10 cellular contexts compared by ENCODE assay signal in genomic region chr16:79605999-79606398, GRCh38. TPM values are rescaled to one million over a fixed set of nuclear protein-coding genes. Genes with fewer than 3 reads are reported as not detected.
A peak's percentile ranks its signal among the peaks of the same experiment; 100 is the strongest.
DNase-seq lines count a peak whose midpoint lies in the region; ATAC-seq and TF ChIP-seq lines count a peak whose summit lies in the region.
"Had no signal": no experiment of that assay in that cellular context is flagged by ENCODE, and none has a peak within 500 bp of the region (broad histone marks: within the 10 kb centered on the region; RNA-seq: fewer than 3 reads in every experiment).

No MANE protein-coding gene starts in this region.

- H4K20me1 ChIP-seq in GM23248 (ENCODE audit: insufficient read depth) = no peaks in the 10 kb centered on the region

- no peaks in the 10 kb centered on the region for H3K9me2 ChIP-seq in GM23248 (ENCODE audit: insufficient read depth)

- POLR2A ChIA-PET in WTC11 (lab: Charles Lee) = interaction anchor here (0.6 kb wide), 1 partner anchor 155 kb away, joined by 3 read pairs; no protein-coding TSS in a partner anchor

- H3K9me3 ChIP-seq in GM23248 (ENCODE audit: low read depth) = no peaks in the 10 kb centered on the region
- no peaks in the 10 kb centered on the region for H3K9me3 ChIP-seq in effector memory CD4-positive, alpha-beta T cell (ENCODE audit: control insufficient read depth, low read length)

- H3K4me2 ChIP-seq in GM23248 (ENCODE audit: unreplicated experiment) = no peak overlapping the region

- peaks cover 6% of the 10 kb centered on the region; the same call in 1 of the 2 replicates for H3K4me1 ChIP-seq in GM23248 (ENCODE audit: insufficient read depth)
- no peaks in the 10 kb centered on the region for H3K4me1 ChIP-seq in effector memory CD4-positive, alpha-beta T cell (ENCODE audit: control insufficient read depth, insufficient read depth, low read length, poor library complexity, severe bottlenecking)

- H3K36me3 ChIP-seq in GM23248 (ENCODE audit: low read depth) = no peaks in the 10 kb centered on the region
- H3K36me3 ChIP-seq in effector memory CD4-positive, alpha-beta T cell (ENCODE audit: control insufficient read depth, insufficient read depth, low read length) = no peaks in the 10 kb centered on the region

- no peak overlapping the region for H2AFZ ChIP-seq in GM23248

- no peak overlapping the region for H3K27ac ChIP-seq in GM23248
- no peak overlapping the region for H3K27ac ChIP-seq in effector memory CD4-positive, alpha-beta T cell (ENCODE audit: insufficient read depth, low read length, poor library complexity, severe bottlenecking)

- in situ Hi-C loops in GM23248 (cut with MboI) = no loop called here

- H3K36me3 Mint-ChIP-seq in WTC11 (no peaks in the 10 kb centered on the region), nephron (ENCODE audit: low read depth) (no peaks in the 10 kb centered on the region)

- CTCF ChIA-PET in WTC11 (lab: Charles Lee) = interaction anchor here (0.9 kb wide), 1 partner anchor 479 kb away, joined by 4 read pairs; no protein-coding TSS in a partner anchor

- no peak overlapping the region for H3K4me3 ChIP-seq in GM23248
- H3K4me3 ChIP-seq in effector memory CD4-positive, alpha-beta T cell (ENCODE audit: insufficient read depth, low read depth, low read length, poor library complexity, severe bottlenecking) = no peak overlapping the region

- no peak overlapping the region for H3K9ac ChIP-seq in GM23248

- WGBS in GM23248 (ENCODE audit: low coverage in 1 of 2, low lambda C conversion rate in 2 of 2, missing lambda C conversion rate in 2 of 2), 2 experiments = 16 to 17% methylated on average over 7 of the region's 7 CpGs

- no peaks in the 10 kb centered on the region for H3K9me3 Mint-ChIP-seq in WTC11
- H3K9me3 Mint-ChIP-seq in nephron = no peaks in the 10 kb centered on the region

- H3K4me3 Mint-ChIP-seq in WTC11 (no peak overlapping the region), nephron (peak overlapping the region; percentile 24 to 50 (median 30))

- H3K27ac Mint-ChIP-seq in WTC11 (no peak overlapping the region), nephron (peak overlapping the region; percentile 8 to 66 (median 26))

- no peaks in the 10 kb centered on the region for H3K79me2 ChIP-seq in GM23248 (ENCODE audit: insufficient read depth)

- H3K27me3 ChIP-seq in GM23248 (replicated peaks; ENCODE audit: insufficient read depth) = peaks cover 33% of the 10 kb centered on the region
- no peaks in the 10 kb centered on the region for H3K27me3 ChIP-seq in effector memory CD4-positive, alpha-beta T cell (replicated peaks; ENCODE audit: control insufficient read depth, insufficient read depth, low read length, poor library complexity, severe bottlenecking)

- H3F3A ChIP-seq in GM23248 (ENCODE audit: insufficient read depth) = no peaks in the 10 kb centered on the region

- H3K27me3 Mint-ChIP-seq in WTC11 (ENCODE audit: low read depth) (no peaks in the 10 kb centered on the region), nephron (ENCODE audit: low read depth) (peaks cover 11% of the 10 kb centered on the region)

- TF ChIP-seq CTCF in WTC11 (IDR thresholded peaks at IDR 0.05) = no peak
- no peak for TF ChIP-seq CTCF in nephron (IDR thresholded peaks at IDR 0.05; ENCODE audit: unreplicated experiment in 3 of 3)

- DNase-seq in GM03348 (ENCODE audit: low spot score) (peak; percentile 21), GM23248 (peak; percentile 56), WTC11 (ENCODE audit: low spot score) (no peak), Ammon's horn (ENCODE audit: low spot score) (no peak), NCI-H1930 (lab: John Stamatoyannopoulos, UW) (no peak)
- no peak for DNase-seq in effector memory CD4-positive, alpha-beta T cell
- DNase-seq: DMS79 treated with DMSO at 0.1 percent for 48 hours, NCI-H345 had no signal

- H3K4me1 Mint-ChIP-seq in WTC11 (peaks cover 19% of the 10 kb centered on the region), nephron (peaks cover 41% of the 10 kb centered on the region)

- ATAC-seq in WTC11 (peak; percentile 41), HG03135 (IDR thresholded peaks at IDR 0.05; ENCODE audit: unreplicated experiment) (no peak)

TF ChIP-seq in WTC11, 78 proteins besides CTCF, POLR2A, EP300 and RAD21 (continues in another document):
- no peak for TF ChIP-seq MXD4 (CRISPR knock-in tag; IDR thresholded peaks at IDR 0.05; ENCODE audit: borderline replicate concordance)
- TF ChIP-seq, protein P1, sequence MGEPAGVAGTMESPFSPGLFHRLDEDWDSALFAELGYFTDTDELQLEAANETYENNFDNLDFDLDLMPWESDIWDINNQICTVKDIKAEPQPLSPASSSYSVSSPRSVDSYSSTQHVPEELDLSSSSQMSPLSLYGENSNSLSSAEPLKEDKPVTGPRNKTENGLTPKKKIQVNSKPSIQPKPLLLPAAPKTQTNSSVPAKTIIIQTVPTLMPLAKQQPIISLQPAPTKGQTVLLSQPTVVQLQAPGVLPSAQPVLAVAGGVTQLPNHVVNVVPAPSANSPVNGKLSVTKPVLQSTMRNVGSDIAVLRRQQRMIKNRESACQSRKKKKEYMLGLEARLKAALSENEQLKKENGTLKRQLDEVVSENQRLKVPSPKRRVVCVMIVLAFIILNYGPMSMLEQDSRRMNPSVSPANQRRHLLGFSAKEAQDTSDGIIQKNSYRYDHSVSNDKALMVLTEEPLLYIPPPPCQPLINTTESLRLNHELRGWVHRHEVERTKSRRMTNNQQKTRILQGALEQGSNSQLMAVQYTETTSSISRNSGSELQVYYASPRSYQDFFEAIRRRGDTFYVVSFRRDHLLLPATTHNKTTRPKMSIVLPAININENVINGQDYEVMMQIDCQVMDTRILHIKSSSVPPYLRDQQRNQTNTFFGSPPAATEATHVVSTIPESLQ (CRISPR knock-in tag; IDR thresholded peaks at IDR 0.05) = no peak
- no peak for TF ChIP-seq ZNF232 (CRISPR knock-in tag; IDR thresholded peaks at IDR 0.05)
- TF ChIP-seq ZNF138 (CRISPR knock-in tag; conservative IDR thresholded peaks at IDR 0.05) = no peak
- no peak for TF ChIP-seq ERG (CRISPR knock-in tag; IDR thresholded peaks at IDR 0.05)
- no peak for TF ChIP-seq FOXK1 (CRISPR knock-in tag; IDR thresholded peaks at IDR 0.05)
- TF ChIP-seq, protein P2, sequence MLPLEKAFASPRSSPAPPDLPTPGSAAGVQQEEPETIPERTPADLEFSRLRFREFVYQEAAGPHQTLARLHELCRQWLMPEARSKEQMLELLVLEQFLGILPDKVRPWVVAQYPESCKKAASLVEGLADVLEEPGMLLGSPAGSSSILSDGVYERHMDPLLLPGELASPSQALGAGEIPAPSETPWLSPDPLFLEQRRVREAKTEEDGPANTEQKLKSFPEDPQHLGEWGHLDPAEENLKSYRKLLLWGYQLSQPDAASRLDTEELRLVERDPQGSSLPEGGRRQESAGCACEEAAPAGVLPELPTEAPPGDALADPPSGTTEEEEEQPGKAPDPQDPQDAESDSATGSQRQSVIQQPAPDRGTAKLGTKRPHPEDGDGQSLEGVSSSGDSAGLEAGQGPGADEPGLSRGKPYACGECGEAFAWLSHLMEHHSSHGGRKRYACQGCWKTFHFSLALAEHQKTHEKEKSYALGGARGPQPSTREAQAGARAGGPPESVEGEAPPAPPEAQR (CRISPR knock-in tag; IDR thresholded peaks at IDR 0.05) = no peak
- TF ChIP-seq ESRRA (CRISPR knock-in tag; IDR thresholded peaks at IDR 0.05; ENCODE audit: borderline replicate concordance) = no peak
- TF ChIP-seq ELF4 (CRISPR knock-in tag; IDR thresholded peaks at IDR 0.05; ENCODE audit: low read depth) = no peak
- TF ChIP-seq, protein P3, sequence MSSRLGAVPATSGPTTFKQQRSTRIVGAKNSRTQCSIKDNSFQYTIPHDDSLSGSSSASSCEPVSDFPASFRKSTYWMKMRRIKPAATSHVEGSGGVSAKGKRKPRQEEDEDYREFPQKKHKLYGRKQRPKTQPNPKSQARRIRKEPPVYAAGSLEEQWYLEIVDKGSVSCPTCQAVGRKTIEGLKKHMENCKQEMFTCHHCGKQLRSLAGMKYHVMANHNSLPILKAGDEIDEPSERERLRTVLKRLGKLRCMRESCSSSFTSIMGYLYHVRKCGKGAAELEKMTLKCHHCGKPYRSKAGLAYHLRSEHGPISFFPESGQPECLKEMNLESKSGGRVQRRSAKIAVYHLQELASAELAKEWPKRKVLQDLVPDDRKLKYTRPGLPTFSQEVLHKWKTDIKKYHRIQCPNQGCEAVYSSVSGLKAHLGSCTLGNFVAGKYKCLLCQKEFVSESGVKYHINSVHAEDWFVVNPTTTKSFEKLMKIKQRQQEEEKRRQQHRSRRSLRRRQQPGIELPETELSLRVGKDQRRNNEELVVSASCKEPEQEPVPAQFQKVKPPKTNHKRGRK (CRISPR knock-in tag; IDR thresholded peaks at IDR 0.05; ENCODE audit: borderline replicate concordance) = no peak
- TF ChIP-seq SOX15 (CRISPR knock-in tag; IDR thresholded peaks at IDR 0.05) = no peak
- no peak for TF ChIP-seq IRF1 (CRISPR knock-in tag; IDR thresholded peaks at IDR 0.05)
- no peak for TF ChIP-seq CREM (CRISPR knock-in tag; IDR thresholded peaks at IDR 0.05)
- TF ChIP-seq, protein P4, sequence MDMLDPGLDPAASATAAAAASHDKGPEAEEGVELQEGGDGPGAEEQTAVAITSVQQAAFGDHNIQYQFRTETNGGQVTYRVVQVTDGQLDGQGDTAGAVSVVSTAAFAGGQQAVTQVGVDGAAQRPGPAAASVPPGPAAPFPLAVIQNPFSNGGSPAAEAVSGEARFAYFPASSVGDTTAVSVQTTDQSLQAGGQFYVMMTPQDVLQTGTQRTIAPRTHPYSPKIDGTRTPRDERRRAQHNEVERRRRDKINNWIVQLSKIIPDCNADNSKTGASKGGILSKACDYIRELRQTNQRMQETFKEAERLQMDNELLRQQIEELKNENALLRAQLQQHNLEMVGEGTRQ (CRISPR knock-in tag; IDR thresholded peaks at IDR 0.05) = no peak

RNA-seq across cellular contexts. Expression of gene MAF, which starts 5.5 kb away (rescaled TPM):
- 0.22 TPM in 1 of 2 replicates, not detected in the other for total RNA-seq in GM23248 (2014; rRNA removed; shearing (Covaris generic))
- not detected in 2 replicates for polyA plus RNA-seq in GM23248 (2016; fragmentation: Nextera tagmentation; extraction: Ambion mirVana)
- 3.7 to 6.6 TPM (median 4.6 TPM) in 3 replicates for total RNA-seq in WTC11 (2021)

Comparison
In these comparisons a context has a peak if more than half of its experiments do, and no peak if none do; other contexts are left out.
1. DNase-seq: peak in GM03348 (single experiment) and GM23248 (single experiment); none in WTC11 (single experiment), Ammon's horn (single experiment), NCI-H1930 (0 of 2) and effector memory CD4-positive, alpha-beta T cell (0 of 3).